ENCODE assay signal across 9 cellular contexts in the genomic region with DNA sequence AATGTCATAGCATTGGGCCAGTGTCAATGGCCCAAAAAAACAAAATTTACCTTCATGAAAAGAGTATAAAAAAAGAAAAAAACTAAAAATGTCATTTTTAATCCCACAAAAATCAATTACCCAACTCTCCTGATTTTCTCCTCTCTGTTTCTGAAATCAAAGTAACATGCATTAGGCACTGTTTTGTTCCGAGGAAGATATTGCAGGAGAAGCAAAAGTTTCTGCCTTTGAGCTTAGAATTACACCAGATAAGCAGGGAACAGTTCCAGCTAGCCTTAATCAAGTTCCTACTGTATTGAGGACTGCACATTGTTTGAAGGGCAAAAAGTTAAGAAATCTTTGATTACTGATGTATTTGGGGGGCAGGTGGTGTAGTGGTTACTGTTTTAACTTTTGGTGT. TPM values are rescaled to one million over a fixed set of nuclear protein-coding genes. Genes with fewer than 3 reads are reported as not detected.
DNase-seq lines count a peak whose midpoint lies in the region; ATAC-seq and TF ChIP-seq lines count a peak whose summit lies in the region.
"Had no signal": no experiment of that assay in that cellular context is flagged by ENCODE, and none has a peak within 500 bp of the region (broad histone marks: within the 10 kb centered on the region; RNA-seq: fewer than 3 reads in every experiment).

No MANE protein-coding gene starts in this region.

- H3K36me3 ChIP-seq in iPS-20b (ENCODE audit: insufficient read depth, low read depth, low read length) = peaks cover 6% of the 10 kb centered on the region; the same call in 1 of the 2 replicates
- no peaks in the 10 kb centered on the region for H3K36me3 ChIP-seq in thoracic aorta

- peak overlapping the region; percentile 87 for H3K4me3 Mint-ChIP-seq in activated CD8-positive, alpha-beta T cell treated with anti-CD3 and anti-CD28 coated beads, Interleukin-2, amount 10 ng/mL, durations not matched to agents 7 days and 5 days
- no peak overlapping the region for H3K4me3 Mint-ChIP-seq in activated CD8-positive, alpha-beta T cell treated with anti-CD3 and anti-CD28 coated beads for 36 hours
- peak overlapping the region; percentile 82 for H3K4me3 Mint-ChIP-seq in WTC11

- H3K4me3 ChIP-seq in iPS-20b (ENCODE audit: low read length) (peak overlapping the region; percentile 95), thoracic aorta (peak overlapping the region; percentile 83)

- no peak for TF ChIP-seq CTCF in activated CD8-positive, alpha-beta T cell treated with anti-CD3 and anti-CD28 coated beads for 36 hours (IDR thresholded peaks at IDR 0.05)
- TF ChIP-seq CTCF in WTC11 (IDR thresholded peaks at IDR 0.05) (no peak), thoracic aorta (IDR thresholded peaks at IDR 0.05) (no peak)

- H3K4me1 ChIP-seq in iPS-20b (ENCODE audit: insufficient read depth, low read length) = peaks cover 9% of the 10 kb centered on the region
- peaks cover 27 to 32% of the 10 kb centered on the region in 2 donors for H3K4me1 ChIP-seq in thoracic aorta (ENCODE audit: control insufficient read depth in 1 of 2, low read depth in 2 of 2)

- peak overlapping the region; percentile 97; the same call in 1 of the 2 replicates for H3K9ac ChIP-seq in iPS-20b (ENCODE audit: low read depth, low read length)

- POLR2A ChIA-PET in activated CD8-positive, alpha-beta T cell treated with anti-CD3 and anti-CD28 coated beads, Interleukin-2, amount 10 ng/mL, durations not matched to agents 7 days and 5 days (lab: Charles Lee) = interaction anchor here (1.3 to 2.5 kb wide), 2 partner anchors 33 to 36 kb away, joined by 3 to 7 read pairs; a partner anchor contains a TSS
- POLR2A ChIA-PET in activated CD8-positive, alpha-beta T cell treated with anti-CD3 and anti-CD28 coated beads for 36 hours (lab: Charles Lee) = interaction anchor here (0.8 kb wide), 1 partner anchor 11 kb away, joined by 3 read pairs; no protein-coding TSS in a partner anchor
- POLR2A ChIA-PET in WTC11 (lab: Charles Lee) = interaction anchor here (0.6 to 2.0 kb wide), 6 partner anchors 17 to 40 kb away, joined by 3 to 16 read pairs (median 4); no protein-coding TSS in a partner anchor

- peaks cover 5% of the 10 kb centered on the region for H3K27me3 Mint-ChIP-seq in activated CD8-positive, alpha-beta T cell treated with anti-CD3 and anti-CD28 coated beads, Interleukin-2, amount 10 ng/mL, durations not matched to agents 7 days and 5 days (ENCODE audit: low read depth)
- peaks cover 4% of the 10 kb centered on the region for H3K27me3 Mint-ChIP-seq in activated CD8-positive, alpha-beta T cell treated with anti-CD3 and anti-CD28 coated beads for 36 hours
- no peaks in the 10 kb centered on the region; the same call in 1 of the 2 replicates for H3K27me3 Mint-ChIP-seq in WTC11 (ENCODE audit: low read depth)

- no peaks in the 10 kb centered on the region for H3K9me3 Mint-ChIP-seq in activated CD8-positive, alpha-beta T cell treated with anti-CD3 and anti-CD28 coated beads, Interleukin-2, amount 10 ng/mL, durations not matched to agents 7 days and 5 days (ENCODE audit: insufficient read depth)
- no peaks in the 10 kb centered on the region for H3K9me3 Mint-ChIP-seq in activated CD8-positive, alpha-beta T cell treated with anti-CD3 and anti-CD28 coated beads for 36 hours
- no peaks in the 10 kb centered on the region for H3K9me3 Mint-ChIP-seq in WTC11

- no peak for DNase-seq in activated CD8-positive, alpha-beta T cell treated with anti-CD3 and anti-CD28 coated beads, Interleukin-2, amount 10 ng/mL, durations not matched to agents 7 days and 5 days
- DNase-seq in activated CD8-positive, alpha-beta T cell treated with anti-CD3 and anti-CD28 coated beads for 36 hours = no peak
- no peak for DNase-seq in WTC11 (ENCODE audit: low spot score)
- DNase-seq in thoracic aorta (ENCODE audit: low spot score) = no peak
- no peak for DNase-seq in NCI-H1436 treated with DMSO at 0.1 percent for 48 hours (lab: John Stamatoyannopoulos, UW)
- DNase-seq in A172 (ENCODE audit: low spot score) = no peak
- DNase-seq in middle frontal gyrus (ENCODE audit: extremely low spot score, low spot score) = no peak
- DNase-seq: spleen had no signal

- intact Hi-C loops in activated CD8-positive, alpha-beta T cell treated with anti-CD3 and anti-CD28 coated beads for 36 hours (cut with micrococcal nuclease) = no loop called here

- H3K9me3 ChIP-seq in iPS-20b (ENCODE audit: insufficient read depth, low read depth, low read length) (no peaks in the 10 kb centered on the region), thoracic aorta (no peaks in the 10 kb centered on the region)
- H3K9me3 ChIP-seq: spleen had no signal

- H3K4me1 Mint-ChIP-seq in activated CD8-positive, alpha-beta T cell treated with anti-CD3 and anti-CD28 coated beads, Interleukin-2, amount 10 ng/mL, durations not matched to agents 7 days and 5 days (ENCODE audit: low read depth) = peaks cover 29% of the 10 kb centered on the region
- peaks cover 30% of the 10 kb centered on the region for H3K4me1 Mint-ChIP-seq in activated CD8-positive, alpha-beta T cell treated with anti-CD3 and anti-CD28 coated beads for 36 hours (ENCODE audit: low read depth)
- H3K4me1 Mint-ChIP-seq in WTC11 = peaks cover 39% of the 10 kb centered on the region

- no peaks in the 10 kb centered on the region for H3K27me3 ChIP-seq in iPS-20b (ENCODE audit: insufficient read depth, low read length)
- H3K27me3 ChIP-seq in thoracic aorta (replicated peaks; ENCODE audit: insufficient read depth) = no peaks in the 10 kb centered on the region
- H3K27me3 ChIP-seq: spleen had no signal

- peaks cover 22% of the 10 kb centered on the region for H3K36me3 Mint-ChIP-seq in activated CD8-positive, alpha-beta T cell treated with anti-CD3 and anti-CD28 coated beads, Interleukin-2, amount 10 ng/mL, durations not matched to agents 7 days and 5 days (ENCODE audit: low read depth)
- peaks cover 20% of the 10 kb centered on the region for H3K36me3 Mint-ChIP-seq in activated CD8-positive, alpha-beta T cell treated with anti-CD3 and anti-CD28 coated beads for 36 hours (ENCODE audit: low read depth)
- peaks cover 7% of the 10 kb centered on the region for H3K36me3 Mint-ChIP-seq in WTC11

- H3K27ac Mint-ChIP-seq in activated CD8-positive, alpha-beta T cell treated with anti-CD3 and anti-CD28 coated beads, Interleukin-2, amount 10 ng/mL, durations not matched to agents 7 days and 5 days = no peak overlapping the region
- no peak overlapping the region for H3K27ac Mint-ChIP-seq in activated CD8-positive, alpha-beta T cell treated with anti-CD3 and anti-CD28 coated beads for 36 hours
- H3K27ac Mint-ChIP-seq in WTC11 = no peak overlapping the region

- CTCF ChIA-PET in activated CD8-positive, alpha-beta T cell treated with anti-CD3 and anti-CD28 coated beads, Interleukin-2, amount 10 ng/mL, durations not matched to agents 7 days and 5 days (lab: Charles Lee) = interaction anchor here (1.5 kb wide), 1 partner anchor 14 kb away, joined by 5 read pairs; no protein-coding TSS in a partner anchor
- CTCF ChIA-PET in activated CD8-positive, alpha-beta T cell treated with anti-CD3 and anti-CD28 coated beads for 36 hours (lab: Charles Lee) = interaction anchor here (1.5 kb wide), 1 partner anchor 34 kb away, joined by 8 read pairs; no protein-coding TSS in a partner anchor
- CTCF ChIA-PET in WTC11 (lab: Charles Lee) = interaction anchor here (0.6 to 2.0 kb wide), 11 partner anchors 8 to 720 kb away, joined by 3 to 13 read pairs (median 4); no protein-coding TSS in a partner anchor

- no peak for ATAC-seq in activated CD8-positive, alpha-beta T cell treated with anti-CD3 and anti-CD28 coated beads, Interleukin-2, amount 10 ng/mL, durations not matched to agents 7 days and 5 days
- no peak for ATAC-seq in activated CD8-positive, alpha-beta T cell treated with anti-CD3 and anti-CD28 coated beads for 36 hours
- ATAC-seq in WTC11 = no peak
- no peak for ATAC-seq in thoracic aorta (ENCODE audit: insufficient number of reproducible peaks, low FRiP score, low read depth)

- H3K27ac ChIP-seq in iPS-20b (ENCODE audit: low read length) (no peak overlapping the region), thoracic aorta (no peak overlapping the region)

TF ChIP-seq in WTC11, 78 proteins besides CTCF, POLR2A, EP300 and RAD21 (continues in another document):
- no peak for TF ChIP-seq HMGA2 (CRISPR knock-in tag; IDR thresholded peaks at IDR 0.05)
- TF ChIP-seq, protein P1, sequence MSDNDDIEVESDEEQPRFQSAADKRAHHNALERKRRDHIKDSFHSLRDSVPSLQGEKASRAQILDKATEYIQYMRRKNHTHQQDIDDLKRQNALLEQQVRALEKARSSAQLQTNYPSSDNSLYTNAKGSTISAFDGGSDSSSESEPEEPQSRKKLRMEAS (CRISPR knock-in tag; IDR thresholded peaks at IDR 0.05) = no peak

RNA-seq across cellular contexts. Expression of a gene that starts 1.1 kb away (rescaled TPM):
- total RNA-seq in activated CD8-positive, alpha-beta T cell treated with anti-CD3 and anti-CD28 coated beads, Interleukin-2, amount 10 ng/mL, durations not matched to agents 7 days and 5 days = 10 to 100 TPM; 70.8 to 72.3 TPM
- total RNA-seq in activated CD8-positive, alpha-beta T cell treated with anti-CD3 and anti-CD28 coated beads for 36 hours = 10 to 100 TPM; 33.8 to 35.2 TPM
- total RNA-seq in WTC11 (2021) (27.9 to 31.2 TPM (median 30.2 TPM) in 3 replicates), thoracic aorta (100 to 1,000 TPM in 1 of 2 donors, 10 to 100 TPM in 1; 56.6 to 158 TPM)
- 81.2 and 83.5 TPM in 2 replicates for total RNA-seq in A172 (2014; rRNA removed; shearing (Covaris generic))

RNA-seq across cellular contexts. Expression of a gene that starts 35.8 kb away (rescaled TPM):
- 1,000 to 10,000 TPM; 1,566 to 1,592 TPM for total RNA-seq in activated CD8-positive, alpha-beta T cell treated with anti-CD3 and anti-CD28 coated beads, Interleukin-2, amount 10 ng/mL, durations not matched to agents 7 days and 5 days
- total RNA-seq in activated CD8-positive, alpha-beta T cell treated with anti-CD3 and anti-CD28 coated beads for 36 hours = 1,000 to 10,000 TPM; 1,914 to 1,950 TPM
- 1,405 to 1,592 TPM (median 1,505 TPM) in 3 replicates for total RNA-seq in WTC11 (2021)
- total RNA-seq in thoracic aorta = 10 to 100 TPM; 26.1 to 45.4 TPM
- 93.4 and 728 TPM in 2 replicates for total RNA-seq in A172 (2014; rRNA removed; shearing (Covaris generic))

RNA-seq across cellular contexts. Expression of a gene that starts 41.9 kb away (rescaled TPM):
- total RNA-seq in activated CD8-positive, alpha-beta T cell treated with anti-CD3 and anti-CD28 coated beads, Interleukin-2, amount 10 ng/mL, durations not matched to agents 7 days and 5 days = 1 to 10 TPM; 3.0 to 3.4 TPM
- total RNA-seq in activated CD8-positive, alpha-beta T cell treated with anti-CD3 and anti-CD28 coated beads for 36 hours = 1 to 10 TPM; 1.2 to 1.4 TPM
- total RNA-seq in WTC11 (2021) = 0.24 to 0.44 TPM (median 0.34 TPM) in 3 replicates
- total RNA-seq in thoracic aorta = 10 to 100 TPM; 13.5 to 21.6 TPM
- total RNA-seq in A172 (2014; rRNA removed; shearing (Covaris generic)) = 8.5 and 10.3 TPM in 2 replicates

RNA-seq across cellular contexts. Expression of a gene that starts 43.5 kb away (rescaled TPM):
- total RNA-seq in activated CD8-positive, alpha-beta T cell treated with anti-CD3 and anti-CD28 coated beads, Interleukin-2, amount 10 ng/mL, durations not matched to agents 7 days and 5 days = 10 to 100 TPM; 13.4 to 14.0 TPM
- 10 to 100 TPM; 21.4 to 21.5 TPM for total RNA-seq in activated CD8-positive, alpha-beta T cell treated with anti-CD3 and anti-CD28 coated beads for 36 hours
- 9.2 to 10.7 TPM (median 10.6 TPM) in 3 replicates for total RNA-seq in WTC11 (2021)
- total RNA-seq in thoracic aorta = 10 to 100 TPM; 10.3 to 22.5 TPM
- 24.4 and 27.6 TPM in 2 replicates for total RNA-seq in A172 (2014; rRNA removed; shearing (Covaris generic))
